In genomic region chr19:30358319-30358718, GRCh38 we compare ENCODE assay signal across 11 cellular contexts. TPM values are rescaled to one million over a fixed set of nuclear protein-coding genes. Genes with fewer than 3 reads are reported as not detected.
"Had no signal": no experiment of that assay in that cellular context is flagged by ENCODE, and none has a peak within 500 bp of the region (broad histone marks: within the 10 kb centered on the region; RNA-seq: fewer than 3 reads in every experiment).

No MANE protein-coding gene starts in this region.

- H3K9me3 Mint-ChIP-seq: H9 had no signal

- H3K4me3 Mint-ChIP-seq: GM23338, H9, HFFc6 had no signal

- DNase-seq: H9, HCEC 1CT, HFFc6, IMR-90, KG1 had no signal

- H3K27ac Mint-ChIP-seq: HFFc6 had no signal

- FAIRE-seq: H1, H54, HTR-8/SVneo, K562 had no signal

- H3K4me2 ChIP-seq: GM23338 had no signal

- H3K4me3 ChIP-seq: GM23338, K562 had no signal

RNA-seq across cellular contexts. Expression of gene ZNF536, which starts 13.9 kb away (rescaled TPM):
- total RNA-seq: H9, HFFc6, HT-29, IMR-90, K562 had no signal
